ENCODE assay signal across 8 cellular contexts in genomic region chr4:152014280-152014679, GRCh38.
DNase-seq lines count a peak whose midpoint lies in the region; ATAC-seq and TF ChIP-seq lines count a peak whose summit lies in the region.

No MANE protein-coding gene starts in this region.

- H3K36me3 ChIP-seq in body of pancreas (replicated peaks in 1 of 2; ENCODE audit: insufficient read depth in 1 of 2, low read depth in 2 of 2): no peaks in the 10 kb centered on the region

- 42 to 51% methylated on average over 3 of the region's 3 CpGs for WGBS in body of pancreas, 2 donors

- intact Hi-C loops in dorsolateral prefrontal cortex (cut with DNase I): loop anchor here in 1 of 2 donors (10.0 kb wide), 1 partner anchor 149 kb away; no protein-coding TSS in a partner anchor
- intact Hi-C loops in body of pancreas (cut with DNase I): no loop called here

- H3K27ac ChIP-seq in dorsolateral prefrontal cortex (peak overlapping the region in 56 of 59 donors; percentile 1 to 91 (median 72)), body of pancreas (no peak overlapping the region)

- peaks cover 0 to 4% (median 0%) of the 10 kb centered on the region in 45 donors for H3K27me3 ChIP-seq in dorsolateral prefrontal cortex
- no peaks in the 10 kb centered on the region for H3K27me3 ChIP-seq in body of pancreas

- peak; percentile 71 for DNase-seq in NOMO-1 treated with DMSO at 0.1 percent for 48 hours (lab: John Stamatoyannopoulos, UW; ENCODE audit: unreplicated experiment)
- DNase-seq in dorsolateral prefrontal cortex: no peak
- no peak for DNase-seq in NCI-H226
- no peak for DNase-seq in omental fat pad (ENCODE audit: low spot score)
- no peak for DNase-seq in body of pancreas
- no peak for DNase-seq in effector CD4-positive, alpha-beta T cell

- no peak for TF ChIP-seq CTCF in dorsolateral prefrontal cortex (IDR thresholded peaks at IDR 0.05 in 54 of 56, conservative IDR thresholded peaks at IDR 0.05 in 2 of 56; ENCODE audit: low read depth in 1 of 56, partially characterized antibody in 56 of 56)
- TF ChIP-seq CTCF in omental fat pad (IDR thresholded peaks at IDR 0.05): no peak
- no peak for TF ChIP-seq CTCF in body of pancreas (IDR thresholded peaks at IDR 0.05)

- H3K9me3 ChIP-seq in body of pancreas: no peaks in the 10 kb centered on the region

- no peak overlapping the region for H3K4me3 ChIP-seq in dorsolateral prefrontal cortex
- H3K4me3 ChIP-seq in body of pancreas: no peak overlapping the region

- TF ChIP-seq POLR2A in GM18505 (IDR thresholded peaks at IDR 0.05; ENCODE audit: borderline replicate concordance, extremely low read depth, insufficient read depth, insufficient read length): no peak
- no peak for TF ChIP-seq POLR2A in body of pancreas (IDR thresholded peaks at IDR 0.05)

- ATAC-seq in GM18505 (IDR thresholded peaks at IDR 0.05; ENCODE audit: unreplicated experiment) (peak; percentile 94), HG02610 (IDR thresholded peaks at IDR 0.05; ENCODE audit: unreplicated experiment) (peak; percentile 96), omental fat pad (ENCODE audit: low FRiP score) (no peak), body of pancreas (no peak)

- H3K4me1 ChIP-seq in body of pancreas: no peaks in the 10 kb centered on the region

Comparison
In these comparisons a context has a peak if more than half of its experiments do, and no peak if none do; other contexts are left out.
1. ATAC-seq: peak in GM18505 (single experiment) and HG02610 (single experiment); none in omental fat pad (single experiment) and body of pancreas (single experiment).
2. H3K27ac ChIP-seq: peak in dorsolateral prefrontal cortex (56 of 59); none in body of pancreas (0 of 4).